ENCODE assay signal across 14 cellular contexts in genomic region chr16:49283376-49284049, GRCh38. TPM values are rescaled to one million over a fixed set of nuclear protein-coding genes. Genes with fewer than 3 reads are reported as not detected.
DNase-seq lines count a peak whose midpoint lies in the region; ATAC-seq and TF ChIP-seq lines count a peak whose summit lies in the region.
"Had no signal": no experiment of that assay in that cellular context is flagged by ENCODE, and none has a peak within 500 bp of the region (broad histone marks: within the 10 kb centered on the region; RNA-seq: fewer than 3 reads in every experiment).

No MANE protein-coding gene starts in this region.

- POLR2A ChIA-PET in CD8-positive, alpha-beta T cell (lab: Charles Lee): no interaction called here

- no peaks in the 10 kb centered on the region for H3K9me3 Mint-ChIP-seq in CD8-positive, alpha-beta T cell
- H3K9me3 Mint-ChIP-seq in nephron: no peaks in the 10 kb centered on the region
- H3K9me3 Mint-ChIP-seq: activated B cell treated with CpG ODN at 0.5 μM for 24 hours had no signal

- H3K9me3 ChIP-seq in CD8-positive, alpha-beta T cell (ENCODE audit: low read length): no peaks in the 10 kb centered on the region
- H3K9me3 ChIP-seq: SK-N-SH had no signal

- no peak for ATAC-seq in CD8-positive, alpha-beta T cell
- ATAC-seq in GM21360 (IDR thresholded peaks at IDR 0.05; ENCODE audit: unreplicated experiment) (no peak), GM18909 (IDR thresholded peaks at IDR 0.05; ENCODE audit: poor library complexity, unreplicated experiment) (no peak), HG02970 (IDR thresholded peaks at IDR 0.05; ENCODE audit: low FRiP score, unreplicated experiment) (no peak)

- H3K4me1 Mint-ChIP-seq in CD8-positive, alpha-beta T cell (ENCODE audit: low read depth): peaks cover 11% of the 10 kb centered on the region
- peaks cover 11% of the 10 kb centered on the region for H3K4me1 Mint-ChIP-seq in nephron

- H3K4me3 ChIP-seq in CD8-positive, alpha-beta T cell (ENCODE audit: low read depth, low read length): no peak overlapping the region
- H3K4me3 ChIP-seq in H7 (ENCODE audit: insufficient read depth, low read depth, low read length): peak overlapping the region; percentile 49; the same call in 1 of the 2 replicates

- CTCF ChIA-PET in CD8-positive, alpha-beta T cell (lab: Charles Lee): no interaction called here

- peaks cover 14% of the 10 kb centered on the region for H3K27me3 ChIP-seq in CD8-positive, alpha-beta T cell (ENCODE audit: insufficient read depth, low read length)
- peaks cover 74% of the 10 kb centered on the region for H3K27me3 ChIP-seq in H7 (ENCODE audit: control insufficient read depth, insufficient read depth, low read length)

- TF ChIP-seq CTCF in CD8-positive, alpha-beta T cell (IDR thresholded peaks at IDR 0.05): no peak
- no peak for TF ChIP-seq CTCF in nephron (IDR thresholded peaks at IDR 0.05; ENCODE audit: unreplicated experiment in 3 of 3)

- H3K36me3 Mint-ChIP-seq in CD8-positive, alpha-beta T cell: no peaks in the 10 kb centered on the region
- no peaks in the 10 kb centered on the region for H3K36me3 Mint-ChIP-seq in nephron (ENCODE audit: low read depth)

- H3K36me3 ChIP-seq in CD8-positive, alpha-beta T cell (ENCODE audit: insufficient read depth, low read length): no peaks in the 10 kb centered on the region
- no peaks in the 10 kb centered on the region for H3K36me3 ChIP-seq in H7 (replicated peaks; ENCODE audit: control insufficient read depth, insufficient read depth, low read length)

- no peak overlapping the region for H3K27ac Mint-ChIP-seq in CD8-positive, alpha-beta T cell
- no peak overlapping the region for H3K27ac Mint-ChIP-seq in nephron
- H3K27ac Mint-ChIP-seq: activated B cell treated with CpG ODN at 0.5 μM for 24 hours had no signal

- no peaks in the 10 kb centered on the region for H3K4me1 ChIP-seq in CD8-positive, alpha-beta T cell (ENCODE audit: insufficient read depth, low read length)

- peak overlapping the region; percentile 18 for H3K4me3 Mint-ChIP-seq in CD8-positive, alpha-beta T cell
- peak overlapping the region; percentile 38 to 59 (median 55) for H3K4me3 Mint-ChIP-seq in nephron

- intact Hi-C loops in CD8-positive, alpha-beta T cell (cut with DNase I, micrococcal nuclease): no loop called here

- DNase-seq in CD8-positive, alpha-beta T cell: no peak
- peak; percentile 39 for DNase-seq in H7
- peak; percentile 58 for DNase-seq in cerebellar cortex (ENCODE audit: low spot score)
- DNase-seq: activated B cell treated with CpG ODN at 0.5 μM for 24 hours, activated T-cell treated with anti-CD3 and anti-CD28 coated beads for 4 hours, amniotic stem cell, dermis blood vessel endothelial cell, naive B cell had no signal

- no peak overlapping the region for H3K27ac ChIP-seq in CD8-positive, alpha-beta T cell (ENCODE audit: low read depth, low read length)

- peaks cover 52% of the 10 kb centered on the region for H3K27me3 Mint-ChIP-seq in CD8-positive, alpha-beta T cell (ENCODE audit: low read depth)
- H3K27me3 Mint-ChIP-seq in nephron (ENCODE audit: low read depth): peaks cover 92% of the 10 kb centered on the region

RNA-seq across cellular contexts. Expression of gene CBLN1, which starts 1.9 kb away (rescaled TPM):
- not detected for total RNA-seq in CD8-positive, alpha-beta T cell
- 0.74 and 2.5 TPM in 2 replicates for total RNA-seq in H7 (2014; rRNA removed; shearing (Covaris generic))
- total RNA-seq: activated B cell treated with CpG ODN at 0.5 μM for 24 hours, Caco-2, dermis blood vessel endothelial cell had no signal

Comparison
In these comparisons a context has a peak if more than half of its experiments do, and no peak if none do; other contexts are left out.
1. DNase-seq: peak in H7 (single experiment) and cerebellar cortex (single experiment); none in CD8-positive, alpha-beta T cell (0 of 7).